ENCODE assay signal across 26 cellular contexts in the genomic region with DNA sequence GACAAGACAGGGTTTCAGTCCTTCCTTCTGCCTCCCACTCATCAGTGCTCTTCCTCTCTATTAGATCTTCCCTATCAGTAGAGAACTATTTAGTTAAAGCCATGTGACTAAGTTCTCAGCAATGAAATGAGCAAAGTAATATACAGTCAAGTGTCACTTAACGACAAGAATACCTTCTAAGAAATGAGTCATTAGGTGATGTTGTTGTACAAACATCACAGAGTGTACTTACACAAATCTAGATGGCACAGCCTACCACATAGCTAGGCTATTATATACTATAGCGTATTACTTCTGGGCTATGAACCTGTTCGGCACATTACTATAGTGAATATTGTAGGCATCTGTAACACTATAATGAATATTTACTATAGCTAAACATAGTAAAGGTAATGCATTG.
DNase-seq lines count a peak whose midpoint lies in the region; ATAC-seq, FAIRE-seq and TF ChIP-seq lines count a peak whose summit lies in the region.
"Had no signal": no experiment of that assay in that cellular context is flagged by ENCODE, and none has a peak within 500 bp of the region (broad histone marks: within the 10 kb centered on the region; RNA-seq: fewer than 3 reads in every experiment).

No MANE protein-coding gene starts in this region.

- no peak overlapping the region for H3K4me3 Mint-ChIP-seq in activated CD8-positive, alpha-beta T cell treated with anti-CD3 and anti-CD28 coated beads, Interleukin-2, amount 10 ng/mL, durations not matched to agents 7 days and 5 days
- H3K4me3 Mint-ChIP-seq: CD14-positive monocyte; CD8-positive, alpha-beta memory T cell; GM23338; H9 had no signal

- intact Hi-C loops in lower lobe of right lung (cut with DNase I), result no loop called here

- CTCF ChIA-PET in activated CD8-positive, alpha-beta T cell treated with anti-CD3 and anti-CD28 coated beads, Interleukin-2, amount 10 ng/mL, durations not matched to agents 7 days and 5 days (lab: Charles Lee), result no interaction called here

- no peak overlapping the region for H3K4me3 ChIP-seq in epithelial cell of esophagus (ENCODE audit: low read length)
- no peak overlapping the region for H3K4me3 ChIP-seq in lower lobe of right lung
- H3K4me3 ChIP-seq: GM23338, MG63, PC-9 had no signal

- H3K27me3 Mint-ChIP-seq in activated CD8-positive, alpha-beta T cell treated with anti-CD3 and anti-CD28 coated beads, Interleukin-2, amount 10 ng/mL, durations not matched to agents 7 days and 5 days (ENCODE audit: low read depth), result no peaks in the 10 kb centered on the region

- peak; percentile 71 for FAIRE-seq in GM12891 (lab: Jason Lieb, UNC)

- POLR2A ChIA-PET in activated CD8-positive, alpha-beta T cell treated with anti-CD3 and anti-CD28 coated beads, Interleukin-2, amount 10 ng/mL, durations not matched to agents 7 days and 5 days (lab: Charles Lee), result no interaction called here

- peak; percentile 87 to 89 for ATAC-seq in lower lobe of right lung
- no peak for ATAC-seq in activated CD8-positive, alpha-beta T cell treated with anti-CD3 and anti-CD28 coated beads, Interleukin-2, amount 10 ng/mL, durations not matched to agents 7 days and 5 days
- ATAC-seq in GM21717 (IDR thresholded peaks at IDR 0.05; ENCODE audit: unreplicated experiment), result no peak
- ATAC-seq: GM23338 had no signal

- H3K27me3 ChIP-seq in lower lobe of right lung (ENCODE audit: low read depth), result no peaks in the 10 kb centered on the region
- H3K27me3 ChIP-seq: BE2C, MG63 had no signal

- H3K27ac ChIP-seq in lower lobe of right lung, result no peak overlapping the region
- H3K27ac ChIP-seq: PC-9 had no signal

- no peaks in the 10 kb centered on the region for H3K36me3 Mint-ChIP-seq in activated CD8-positive, alpha-beta T cell treated with anti-CD3 and anti-CD28 coated beads, Interleukin-2, amount 10 ng/mL, durations not matched to agents 7 days and 5 days (ENCODE audit: low read depth)
- H3K36me3 Mint-ChIP-seq: CD14-positive monocyte; CD8-positive, alpha-beta memory T cell had no signal

- H3K9me3 ChIP-seq in lower lobe of right lung, result no peaks in the 10 kb centered on the region
- H3K9me3 ChIP-seq: BE2C, MG63 had no signal

- no peaks in the 10 kb centered on the region for H3K9me3 Mint-ChIP-seq in activated CD8-positive, alpha-beta T cell treated with anti-CD3 and anti-CD28 coated beads, Interleukin-2, amount 10 ng/mL, durations not matched to agents 7 days and 5 days (ENCODE audit: insufficient read depth)
- H3K9me3 Mint-ChIP-seq: GM23338, H9 had no signal

- no peak for TF ChIP-seq CTCF in epithelial cell of esophagus (IDR thresholded peaks at IDR 0.05; ENCODE audit: insufficient read depth, low read depth, low read length, missing control alignments)
- no peak for TF ChIP-seq CTCF in lower lobe of right lung (IDR thresholded peaks at IDR 0.05)

- H3K27ac Mint-ChIP-seq in activated CD8-positive, alpha-beta T cell treated with anti-CD3 and anti-CD28 coated beads, Interleukin-2, amount 10 ng/mL, durations not matched to agents 7 days and 5 days, result no peak overlapping the region
- H3K27ac Mint-ChIP-seq: CD14-positive monocyte; CD8-positive, alpha-beta memory T cell; GM23338; H9 had no signal

- DNase-seq in GM12891 (ENCODE audit: insufficient read length, low spot score) (no peak), epithelial cell of esophagus (ENCODE audit: low read depth) (peak; percentile 34), lower lobe of right lung (no peak), activated gamma-delta T cell (lab: John Stamatoyannopoulos, UW) (no peak), NCI-H2196 treated with DMSO at 0.1 percent for 48 hours (lab: John Stamatoyannopoulos, UW; ENCODE audit: unreplicated experiment) (no peak)
- no peak for DNase-seq in activated CD8-positive, alpha-beta T cell treated with anti-CD3 and anti-CD28 coated beads, Interleukin-2, amount 10 ng/mL, durations not matched to agents 7 days and 5 days
- DNase-seq: ACHN; BE2C; CD8-positive, alpha-beta memory T cell; H9; IMR-90; KG1; MG63; NCI-H1105 treated with DMSO at 0.1 percent for 48 hours; NCI-H146; NCI-H1930; NCI-H2107; NCI-H446; NCI-H524 treated with DMSO at 0.1 percent for 48 hours; NCI-H774; PC-9; Right ventricle myocardium superior; RPMI8226 had no signal

- H3K36me3 ChIP-seq in lower lobe of right lung, result no peaks in the 10 kb centered on the region
- H3K36me3 ChIP-seq: BE2C, MG63 had no signal

- no peaks in the 10 kb centered on the region for H3K4me1 ChIP-seq in lower lobe of right lung

- TF ChIP-seq POLR2A in GM12891 (IDR thresholded peaks at IDR 0.05; ENCODE audit: low read depth, low read length), result no peak

- no peaks in the 10 kb centered on the region for H3K4me1 Mint-ChIP-seq in activated CD8-positive, alpha-beta T cell treated with anti-CD3 and anti-CD28 coated beads, Interleukin-2, amount 10 ng/mL, durations not matched to agents 7 days and 5 days (ENCODE audit: low read depth)
- H3K4me1 Mint-ChIP-seq: CD14-positive monocyte; CD8-positive, alpha-beta memory T cell; GM23338; H9 had no signal

TF ChIP-seq in GM12891, 5 proteins besides CTCF, POLR2A, EP300 and RAD21:
- TF ChIP-seq POU2F2 (IDR thresholded peaks at IDR 0.05; ENCODE audit: low read depth, low read length) (no peak), TAF1 (IDR thresholded peaks at IDR 0.05; ENCODE audit: low read depth, low read length) (no peak), SPI1 (IDR thresholded peaks at IDR 0.05; ENCODE audit: low read depth, low read length) (no peak), PAX5 (IDR thresholded peaks at IDR 0.05; ENCODE audit: insufficient read depth, low read length, severe bottlenecking) (no peak), POLR2AphosphoS5 (IDR thresholded peaks at IDR 0.05; ENCODE audit: low read depth, low read length) (no peak)

Comparison
In these comparisons a context has a peak if more than half of its experiments do, and no peak if none do; other contexts are left out.
1. ATAC-seq: peak in lower lobe of right lung (2 of 2); none in activated CD8-positive, alpha-beta T cell treated with anti-CD3 and anti-CD28 coated beads, Interleukin-2, amount 10 ng/mL, durations not matched to agents 7 days and 5 days (single experiment) and GM21717 (single experiment).